Comparison of ENCODE assay signal across 10 cellular contexts in the genomic region with DNA sequence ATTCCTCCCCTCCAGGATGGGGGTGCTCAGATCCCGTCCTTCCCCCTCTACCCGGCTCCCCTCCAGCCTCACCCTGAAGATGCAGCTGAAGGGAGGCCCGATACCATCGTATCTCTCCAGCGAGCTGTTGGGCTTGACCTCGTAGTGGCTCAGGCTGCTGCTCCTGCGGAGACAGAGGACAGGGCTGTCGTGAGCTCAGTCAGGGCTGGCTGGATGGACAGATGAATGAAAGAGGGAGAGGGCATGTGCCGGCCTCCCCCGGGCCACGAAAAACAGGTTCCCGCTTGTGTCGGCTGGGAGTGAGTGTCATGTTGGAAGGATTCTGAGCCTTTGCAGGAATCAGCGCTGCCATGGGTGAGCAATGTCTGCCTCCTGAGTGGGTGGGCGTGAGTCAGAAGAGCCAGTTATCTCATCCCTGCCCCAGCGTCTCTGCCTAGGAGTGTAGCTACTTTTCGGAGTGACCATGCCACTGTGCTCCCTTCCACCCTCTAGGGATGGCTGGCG. TPM values are rescaled to one million over a fixed set of nuclear protein-coding genes. Genes with fewer than 3 reads are reported as not detected.
DNase-seq lines count a peak whose midpoint lies in the region; ATAC-seq and TF ChIP-seq lines count a peak whose summit lies in the region.
"Had no signal": no experiment of that assay in that cellular context is flagged by ENCODE, and none has a peak within 500 bp of the region (broad histone marks: within the 10 kb centered on the region; RNA-seq: fewer than 3 reads in every experiment).

No MANE protein-coding gene starts in this region.

- in situ Hi-C loops in astrocyte of the spinal cord (cut with HindIII; ENCODE audit: low sequenced_read_pairs) = no loop called here

- 74% methylated on average over 17 of the region's 18 CpGs for WGBS in mesenchymal stem cell

- no peak overlapping the region for H3K9ac ChIP-seq in mesenchymal stem cell (ENCODE audit: low read length)

- H4K91ac ChIP-seq in mesenchymal stem cell (ENCODE audit: low read length) = peak overlapping the region; percentile 58

- intact Hi-C loops in Right ventricle myocardium inferior (cut with DNase I) = no loop called here
- intact Hi-C loops in uterus (cut with DNase I; ENCODE audit: low total_unique reads) = loop anchor here (10.0 kb wide), 1 partner anchor 362 kb away; no protein-coding TSS in a partner anchor
- intact Hi-C loops in lower lobe of right lung (cut with DNase I) = no loop called here

- TF ChIP-seq POLR2A in uterus (IDR thresholded peaks at IDR 0.05) = no peak

- H3K4me2 ChIP-seq in mesenchymal stem cell (ENCODE audit: low read length, poor library complexity, severe bottlenecking) = no peak overlapping the region

- H3K23ac ChIP-seq in mesenchymal stem cell (ENCODE audit: low read length in 2 of 2) = peak overlapping the region in 1 of 2 experiments; percentile 11

- no peak overlapping the region for H3K4me3 ChIP-seq in right atrium auricular region
- no peak overlapping the region for H3K4me3 ChIP-seq in astrocyte of the spinal cord (ENCODE audit: low read depth, low read length)
- no peak overlapping the region for H3K4me3 ChIP-seq in mesenchymal stem cell (ENCODE audit: insufficient read depth in 1 of 2, low read depth in 1 of 2, low read length in 2 of 2)
- H3K4me3 ChIP-seq in uterus = no peak overlapping the region
- H3K4me3 ChIP-seq in lower lobe of right lung = no peak overlapping the region

- H2BK5ac ChIP-seq in mesenchymal stem cell (ENCODE audit: low read depth, low read length, poor library complexity, severe bottlenecking) = no peak overlapping the region

- no peak overlapping the region for H2AK5ac ChIP-seq in mesenchymal stem cell (ENCODE audit: low read length, severe bottlenecking)

- H2BK12ac ChIP-seq in mesenchymal stem cell (ENCODE audit: low read length in 2 of 2) = peak overlapping the region in 1 of 2 experiments; percentile 31

- no peak overlapping the region for H4K8ac ChIP-seq in mesenchymal stem cell (ENCODE audit: low read length)

- H3K27ac ChIP-seq in right atrium auricular region (no peak overlapping the region), mesenchymal stem cell (ENCODE audit: low read length, poor library complexity, severe bottlenecking) (no peak overlapping the region), uterus (peak overlapping the region; percentile 71 to 75), lower lobe of right lung (no peak overlapping the region)

- H3K18ac ChIP-seq in mesenchymal stem cell (ENCODE audit: low read depth in 1 of 2, low read length in 2 of 2) = peak overlapping the region in 1 of 2 experiments; percentile 51

- H3K4ac ChIP-seq in mesenchymal stem cell (ENCODE audit: low read depth in 1 of 2, low read length in 2 of 2) = no peak overlapping the region

- peak overlapping the region; percentile 82 for H2BK15ac ChIP-seq in mesenchymal stem cell (ENCODE audit: low read depth, poor library complexity, severe bottlenecking)

- no peak overlapping the region for H2BK120ac ChIP-seq in mesenchymal stem cell (ENCODE audit: low read depth, low read length)

- TF ChIP-seq CTCF in right atrium auricular region (IDR thresholded peaks at IDR 0.05) (no peak), astrocyte of the spinal cord (IDR thresholded peaks at IDR 0.05; ENCODE audit: low read depth, low read length) (no peak), uterus (IDR thresholded peaks at IDR 0.05) (no peak), lower lobe of right lung (IDR thresholded peaks at IDR 0.05) (no peak)

- H3K79me1 ChIP-seq in mesenchymal stem cell (replicated peaks; ENCODE audit: low read length, poor library complexity, severe bottlenecking) = peaks cover 4% of the 10 kb centered on the region

- peaks cover 0 to 19% of the 10 kb centered on the region in 2 donors for H3K4me1 ChIP-seq in right atrium auricular region
- peaks cover 44% of the 10 kb centered on the region for H3K4me1 ChIP-seq in mesenchymal stem cell (ENCODE audit: control insufficient read depth, insufficient read depth, low read depth, low read length)
- H3K4me1 ChIP-seq in uterus = peaks cover 0 to 3% of the 10 kb centered on the region in 2 donors
- no peaks in the 10 kb centered on the region for H3K4me1 ChIP-seq in lower lobe of right lung

- H3K27me3 ChIP-seq in right atrium auricular region (no peaks in the 10 kb centered on the region), mesenchymal stem cell (ENCODE audit: control insufficient read depth in 1 of 2, insufficient read depth in 1 of 2, low read length in 2 of 2) (peaks cover 0 to 8% of the 10 kb centered on the region in 2 experiments), uterus (no peaks in the 10 kb centered on the region), lower lobe of right lung (ENCODE audit: low read depth) (peaks cover 6% of the 10 kb centered on the region)

- H3K9me3 ChIP-seq in right atrium auricular region (no peaks in the 10 kb centered on the region), mesenchymal stem cell (ENCODE audit: control insufficient read depth, low read length) (no peaks in the 10 kb centered on the region), uterus (no peaks in the 10 kb centered on the region), lower lobe of right lung (no peaks in the 10 kb centered on the region)

- peak overlapping the region in 1 of 2 experiments; percentile 56 for H3K14ac ChIP-seq in mesenchymal stem cell (ENCODE audit: low read length in 2 of 2)

- peak; percentile 57 for DNase-seq in right atrium auricular region (ENCODE audit: low spot score)
- no peak for DNase-seq in Right ventricle myocardium inferior (ENCODE audit: missing footprints)
- peak; percentile 24 for DNase-seq in astrocyte of the spinal cord (ENCODE audit: low read depth, low spot score)
- DNase-seq in mesenchymal stem cell = peak; percentile 36
- DNase-seq in uterus = peak; percentile 46 to 56
- no peak for DNase-seq in H4 (ENCODE audit: low spot score)
- DNase-seq in activated CD4-positive, alpha-beta T cell treated with anti-CD3 and anti-CD28 coated beads for 48 hours = no peak
- DNase-seq in lower lobe of right lung = no peak
- DNase-seq: activated CD4-positive, CD25-positive, alpha-beta regulatory T cell; cerebellar nuclear complex had no signal

- peaks cover 2% of the 10 kb centered on the region for H3K36me3 ChIP-seq in right atrium auricular region
- peaks cover 0 to 72% of the 10 kb centered on the region in 2 experiments for H3K36me3 ChIP-seq in mesenchymal stem cell (ENCODE audit: control insufficient read depth in 1 of 2, insufficient read depth in 2 of 2, low read depth in 1 of 2, low read length in 2 of 2)
- H3K36me3 ChIP-seq in uterus = no peaks in the 10 kb centered on the region
- no peaks in the 10 kb centered on the region for H3K36me3 ChIP-seq in lower lobe of right lung

- H2AFZ ChIP-seq in mesenchymal stem cell (ENCODE audit: low read depth, low read length) = no peak overlapping the region

- ATAC-seq in Right ventricle myocardium inferior (no peak), lower lobe of right lung (no peak)

RNA-seq across cellular contexts. Expression of gene FEM1B, which starts 35.2 kb away (rescaled TPM):
- total RNA-seq in right atrium auricular region (10 to 100 TPM; 33.1 to 55.3 TPM), Right ventricle myocardium inferior (48.9 TPM), uterus (100 to 1,000 TPM in 2 of 4 donors, 10 to 100 TPM in 2; 39.4 to 130 (median 77.4) TPM), lower lobe of right lung (55.3 TPM)
- 28.3 TPM for polyA plus RNA-seq in mesenchymal stem cell (2013, experiment 1 of 2)
- polyA plus RNA-seq in mesenchymal stem cell (2013, experiment 2 of 2) = 28.2 TPM
- 23.3 and 23.8 TPM in 2 replicates for total RNA-seq in H4 (2014; rRNA removed; shearing (Covaris generic))

Comparison
In these comparisons a context has a peak if more than half of its experiments do, and no peak if none do; other contexts are left out.
1. DNase-seq: peak in right atrium auricular region (single experiment), astrocyte of the spinal cord (single experiment), mesenchymal stem cell (single experiment) and uterus (2 of 2); none in Right ventricle myocardium inferior (single experiment), H4 (single experiment), activated CD4-positive, alpha-beta T cell treated with anti-CD3 and anti-CD28 coated beads for 48 hours (single experiment) and lower lobe of right lung (single experiment).
2. H3K27ac ChIP-seq: peak in uterus (2 of 2); none in right atrium auricular region (0 of 2), mesenchymal stem cell (single experiment) and lower lobe of right lung (single experiment).